Comparison of ENCODE assay signal across 1 cellular context in the genomic region with DNA sequence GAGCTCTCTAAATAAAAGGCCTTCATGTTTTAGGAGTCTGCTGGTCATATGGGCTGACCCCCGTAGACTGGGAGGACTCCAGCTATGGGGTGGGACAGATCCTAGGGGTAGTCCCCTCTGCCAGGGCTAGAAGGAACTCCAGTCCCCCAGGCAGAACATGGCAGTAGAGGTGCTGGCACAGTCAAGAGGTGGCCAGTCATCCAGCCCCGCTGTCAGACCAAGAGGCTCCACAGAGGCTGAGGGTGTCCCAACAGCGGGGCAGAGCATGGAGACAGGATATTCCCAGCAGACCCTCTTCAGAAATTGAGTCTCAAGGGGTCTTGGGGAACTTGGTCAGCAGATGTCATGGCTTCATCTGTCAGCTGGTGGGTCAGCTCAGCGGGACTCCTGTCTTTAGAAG.
TF ChIP-seq lines count a peak whose summit lies in the region.

No MANE protein-coding gene starts in this region.

TF ChIP-seq in IMR-90, 13 proteins besides CTCF, POLR2A, EP300 and RAD21:
- TF ChIP-seq FOS (IDR thresholded peaks at IDR 0.05; ENCODE audit: low read depth, low read length) (no peak), BHLHE40 (IDR thresholded peaks at IDR 0.05; ENCODE audit: low read depth, low read length) (no peak), MXI1 (IDR thresholded peaks at IDR 0.05; ENCODE audit: borderline replicate concordance, low read depth, low read length) (no peak), MAFK (IDR thresholded peaks at IDR 0.05; ENCODE audit: low read depth, low read length) (no peak), SMC3 (IDR thresholded peaks at IDR 0.05; ENCODE audit: low read depth, low read length) (no peak), NFE2L2 (IDR thresholded peaks at IDR 0.05; ENCODE audit: low read depth, low read length) (no peak)
- TF ChIP-seq, protein P1, sequence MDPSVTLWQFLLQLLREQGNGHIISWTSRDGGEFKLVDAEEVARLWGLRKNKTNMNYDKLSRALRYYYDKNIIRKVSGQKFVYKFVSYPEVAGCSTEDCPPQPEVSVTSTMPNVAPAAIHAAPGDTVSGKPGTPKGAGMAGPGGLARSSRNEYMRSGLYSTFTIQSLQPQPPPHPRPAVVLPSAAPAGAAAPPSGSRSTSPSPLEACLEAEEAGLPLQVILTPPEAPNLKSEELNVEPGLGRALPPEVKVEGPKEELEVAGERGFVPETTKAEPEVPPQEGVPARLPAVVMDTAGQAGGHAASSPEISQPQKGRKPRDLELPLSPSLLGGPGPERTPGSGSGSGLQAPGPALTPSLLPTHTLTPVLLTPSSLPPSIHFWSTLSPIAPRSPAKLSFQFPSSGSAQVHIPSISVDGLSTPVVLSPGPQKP (IDR thresholded peaks at IDR 0.05; ENCODE audit: borderline replicate concordance, low read depth, low read length): no peak
